Comparison of ENCODE assay signal across 17 cellular contexts in the genomic region with DNA sequence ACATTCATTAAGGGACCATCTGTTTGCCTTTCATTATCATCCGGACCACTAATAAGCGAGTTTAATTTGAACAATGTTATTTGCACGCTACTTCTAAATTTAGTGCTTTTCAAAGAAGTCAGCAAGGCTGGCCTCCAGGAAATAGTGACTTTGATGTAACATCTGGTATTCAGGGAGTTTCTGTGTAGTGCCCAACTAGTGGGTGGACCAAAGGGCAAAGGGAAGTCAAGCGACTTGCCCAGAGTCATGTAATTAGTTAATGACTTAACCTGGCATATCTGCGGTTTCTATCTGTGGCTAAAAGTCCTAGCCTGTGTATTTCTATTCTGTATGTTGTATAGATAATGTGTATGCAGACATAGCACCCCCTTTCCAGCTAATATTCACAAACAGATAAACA.
"Had no signal": no experiment of that assay in that cellular context is flagged by ENCODE, and none has a peak within 500 bp of the region (broad histone marks: within the 10 kb centered on the region; RNA-seq: fewer than 3 reads in every experiment).

No MANE protein-coding gene starts in this region.

- H3K4me1 ChIP-seq: gastroesophageal sphincter, lower lobe of right lung, prostate gland had no signal

- H3K4me1 Mint-ChIP-seq: nephron progenitor cell had no signal

- ATAC-seq: activated CD4-positive, CD25-positive, alpha-beta regulatory T cell treated with anti-CD3 and anti-CD28 coated beads, Interleukin-2, amount 50 U/mL, for 24 hours; effector memory CD8-positive, alpha-beta T cell; gastroesophageal sphincter; heart right ventricle; left colon; lower lobe of right lung; sciatic nerve had no signal

- H3K9me3 Mint-ChIP-seq: effector memory CD8-positive, alpha-beta T cell; mesothelial cell of epicardium; nephron progenitor cell had no signal

- DNase-seq: activated naive CD4-positive, alpha-beta T cell; activated T-cell treated with anti-CD3 and anti-CD28 coated beads for 4 hours; aorta; cortex of kidney; effector memory CD8-positive, alpha-beta T cell; heart right ventricle; left colon; lower lobe of right lung; nephron progenitor cell; occipital lobe; stimulated activated CD4-positive, alpha-beta T cell treated with anti-CD3 and anti-CD28 coated beads, Interleukin-1b, Interleukin-23, amount 100 ng/mL, for 48 hours had no signal

- H3K4me3 ChIP-seq: gastroesophageal sphincter, heart right ventricle, lower lobe of right lung, prostate gland had no signal

- H3K27ac Mint-ChIP-seq: effector memory CD8-positive, alpha-beta T cell; mesothelial cell of epicardium; nephron progenitor cell had no signal

- H3K4me3 Mint-ChIP-seq: effector memory CD8-positive, alpha-beta T cell; mesothelial cell of epicardium; nephron progenitor cell had no signal

- H3K9me3 ChIP-seq: gastroesophageal sphincter, lower lobe of right lung, prostate gland had no signal

- H3K27ac ChIP-seq: epithelial cell of prostate, gastroesophageal sphincter, heart right ventricle, lower lobe of right lung, prostate gland had no signal

- H3K36me3 Mint-ChIP-seq: mesothelial cell of epicardium had no signal

- H3K36me3 ChIP-seq: gastroesophageal sphincter, heart right ventricle, lower lobe of right lung, prostate gland had no signal
